ENCODE assay signal across 13 cellular contexts in the genomic region with DNA sequence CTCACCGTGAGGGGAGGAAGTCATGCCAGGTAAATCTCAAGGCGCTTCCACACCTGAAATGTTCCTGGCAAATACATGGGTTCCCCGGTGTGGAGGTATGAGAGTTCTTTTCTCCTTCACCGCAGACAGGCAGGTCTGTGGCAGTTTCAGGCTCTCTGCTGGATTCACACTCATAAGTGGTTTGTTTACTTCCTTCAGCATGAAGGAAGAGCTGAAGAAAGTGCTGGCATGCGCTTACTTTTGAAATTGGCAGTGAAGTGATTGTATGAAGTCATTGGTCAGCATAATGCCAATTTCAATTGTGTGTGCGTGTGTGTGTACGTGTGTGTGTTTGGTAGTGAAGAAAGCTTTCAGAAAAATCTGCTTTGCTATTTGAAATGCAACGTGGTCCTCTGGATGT. TPM values are rescaled to one million over a fixed set of nuclear protein-coding genes. Genes with fewer than 3 reads are reported as not detected.
DNase-seq lines count a peak whose midpoint lies in the region; ATAC-seq and TF ChIP-seq lines count a peak whose summit lies in the region.
"Had no signal": no experiment of that assay in that cellular context is flagged by ENCODE, and none has a peak within 500 bp of the region (broad histone marks: within the 10 kb centered on the region; RNA-seq: fewer than 3 reads in every experiment).

No MANE protein-coding gene starts in this region.

- peak; percentile 33 for ATAC-seq in left lobe of liver
- no peak for ATAC-seq in HG03045 (IDR thresholded peaks at IDR 0.05; ENCODE audit: unreplicated experiment)
- ATAC-seq: stimulated activated naive B cell treated with anti-CD40 and anti-IgM and Interleukin-4, amounts not matched to agents 10 μg/mL and 1 μg/mL and 100 μg/mL, for 72 hours had no signal

- H3K4me1 Mint-ChIP-seq in HFFc6 (ENCODE audit: low read depth): no peaks in the 10 kb centered on the region
- H3K4me1 Mint-ChIP-seq: activated B cell treated with CpG ODN at 0.5 μM for 24 hours; stimulated activated naive B cell treated with anti-CD40 and anti-IgM and Interleukin-4, amounts not matched to agents 10 μg/mL and 1 μg/mL and 100 μg/mL, for 72 hours had no signal

- H3K27ac Mint-ChIP-seq in HFFc6: no peak overlapping the region
- H3K27ac Mint-ChIP-seq: activated B cell treated with CpG ODN at 0.5 μM for 24 hours; stimulated activated naive B cell treated with anti-CD40 and anti-IgM and Interleukin-4, amounts not matched to agents 10 μg/mL and 1 μg/mL and 100 μg/mL, for 72 hours had no signal

- H3K27ac ChIP-seq in cingulate gyrus (ENCODE audit: low read depth, low read length) (peak overlapping the region; percentile 48), temporal lobe (ENCODE audit: low read depth, low read length) (peak overlapping the region; percentile 84)
- H3K27ac ChIP-seq: PC-9 had no signal

- no peak overlapping the region for H3K4me3 Mint-ChIP-seq in HFFc6
- H3K4me3 Mint-ChIP-seq: activated B cell treated with CpG ODN at 0.5 μM for 24 hours; stimulated activated naive B cell treated with anti-CD40 and anti-IgM and Interleukin-4, amounts not matched to agents 10 μg/mL and 1 μg/mL and 100 μg/mL, for 72 hours had no signal

- DNase-seq in NCI-H2196 (lab: John Stamatoyannopoulos, UW; ENCODE audit: unreplicated experiment): peak; percentile 24
- no peak for DNase-seq in NCI-H2196 treated with DMSO at 0.1 percent for 48 hours (lab: John Stamatoyannopoulos, UW; ENCODE audit: unreplicated experiment)
- DNase-seq in left lobe of liver (ENCODE audit: low spot score): no peak
- DNase-seq in HFFc6: no peak
- DNase-seq in HUDEP-2 (lab: John Stamatoyannopoulos, UW; ENCODE audit: unreplicated experiment in 76 of 76): no peak
- DNase-seq: activated B cell treated with CpG ODN at 0.5 μM for 24 hours; activated gamma-delta T cell treated with Interleukin-2 at 50 U/mL for 16 hours; NCI-H1436; PC-9; stimulated activated naive B cell treated with anti-CD40 and anti-IgM and Interleukin-4, amounts not matched to agents 10 μg/mL and 1 μg/mL and 100 μg/mL, for 72 hours had no signal

- TF ChIP-seq CTCF in HFFc6 (IDR thresholded peaks at IDR 0.05): no peak

- no peaks in the 10 kb centered on the region; the same call in 1 of the 2 replicates for H3K27me3 Mint-ChIP-seq in HFFc6 (ENCODE audit: insufficient read depth)
- H3K27me3 Mint-ChIP-seq: activated B cell treated with CpG ODN at 0.5 μM for 24 hours; stimulated activated naive B cell treated with anti-CD40 and anti-IgM and Interleukin-4, amounts not matched to agents 10 μg/mL and 1 μg/mL and 100 μg/mL, for 72 hours had no signal

- H3K9me3 Mint-ChIP-seq in HFFc6: peaks cover 67% of the 10 kb centered on the region
- H3K9me3 Mint-ChIP-seq: activated B cell treated with CpG ODN at 0.5 μM for 24 hours had no signal

- H3K36me3 Mint-ChIP-seq in HFFc6 (ENCODE audit: low read depth): no peaks in the 10 kb centered on the region
- H3K36me3 Mint-ChIP-seq: stimulated activated naive B cell treated with anti-CD40 and anti-IgM and Interleukin-4, amounts not matched to agents 10 μg/mL and 1 μg/mL and 100 μg/mL, for 72 hours had no signal

RNA-seq across cellular contexts. Expression of a gene that starts 43.4 kb away (rescaled TPM):
- total RNA-seq in left lobe of liver (3.2 TPM), temporal lobe (36.9 TPM)
- total RNA-seq in HFFc6 (2021; fragmentation: NEBNext Ultra II Directional; extraction: Animal tissue kit (Norgen Biotek cat#: 25700)): not detected
